ENCODE assay signal across 8 cellular contexts in genomic region chr10:87817291-87817872, GRCh38. TPM values are rescaled to one million over a fixed set of nuclear protein-coding genes. Genes with fewer than 3 reads are reported as not detected.
DNase-seq lines count a peak whose midpoint lies in the region; ATAC-seq, FAIRE-seq and TF ChIP-seq lines count a peak whose summit lies in the region.

No MANE protein-coding gene starts in this region.

- ATAC-seq in GM21528 (IDR thresholded peaks at IDR 0.05; ENCODE audit: low FRiP score, unreplicated experiment) (peak; percentile 27), GM12878 (peak; percentile 48), left lung (peak; percentile 38)

- H2AFZ ChIP-seq in GM12878 (ENCODE audit: control insufficient read depth, low read depth, low read length): peak overlapping the region; percentile 97

- TF ChIP-seq POLR2A in GM12878 (IDR thresholded peaks at IDR 0.05; ENCODE audit: low read depth, low read length): no peak

- no peak for TF ChIP-seq CTCF in GM12878 (IDR thresholded peaks at IDR 0.05 in 2 of 3, conservative IDR thresholded peaks at IDR 0.05 in 1 of 3; ENCODE audit: control insufficient read depth in 2 of 3, extremely low read depth in 1 of 3, insufficient read depth in 1 of 3, low read depth in 3 of 3, low read length in 3 of 3)
- TF ChIP-seq CTCF in left lung (IDR thresholded peaks at IDR 0.05): no peak
- TF ChIP-seq CTCF in tibial artery (IDR thresholded peaks at IDR 0.05): no peak

- FAIRE-seq in GM12878 (lab: Jason Lieb, UNC): peak; percentile 52

- H3K4me2 ChIP-seq in GM12878 (ENCODE audit: control insufficient read depth, insufficient read depth): peak overlapping the region; percentile 94

- 1% methylated on average over 19 of the region's 19 CpGs for WGBS in GM12878 (ENCODE audit: insufficient coverage, insufficient replicate concordance, low lambda C conversion rate, missing lambda C conversion rate)

- H3K4me1 ChIP-seq in GM12878 (ENCODE audit: control insufficient read depth, insufficient read depth, low read length) (peaks cover 4% of the 10 kb centered on the region; the same call in 1 of the 2 replicates), left lung (peaks cover 6 to 33% of the 10 kb centered on the region in 2 donors), tibial artery (peaks cover 0 to 29% (median 6%) of the 10 kb centered on the region in 4 donors)

- peak; percentile 25 for DNase-seq in EL
- peak; percentile 59 to 74 for DNase-seq in Kasumi-1 (lab: John Stamatoyannopoulos, UW)
- no peak for DNase-seq in GM12878 (ENCODE audit: low read depth, low spot score)
- DNase-seq in left lung: no peak
- no peak for DNase-seq in tibial artery
- no peak for DNase-seq in AG08396 (ENCODE audit: low spot score)
- no peak for DNase-seq in NCI-H1048 (lab: John Stamatoyannopoulos, UW)

- TF ChIP-seq EP300 in GM12878 (IDR thresholded peaks at IDR 0.05; ENCODE audit: borderline replicate concordance in 1 of 2, control insufficient read depth in 1 of 2, low read depth in 2 of 2, low read length in 2 of 2): no peak

- peak overlapping the region; percentile 98 for H3K9ac ChIP-seq in GM12878 (ENCODE audit: control insufficient read depth, insufficient read depth, low read length)

- H3K9me3 ChIP-seq in GM12878 (replicated peaks; ENCODE audit: control insufficient read depth, insufficient read depth, low read length): no peaks in the 10 kb centered on the region
- H3K9me3 ChIP-seq in left lung: no peaks in the 10 kb centered on the region
- no peaks in the 10 kb centered on the region for H3K9me3 ChIP-seq in tibial artery

- POLR2A ChIA-PET in GM12878 (lab: Charles Lee): interaction anchor here (0.8 to 2.3 kb wide), 4 partner anchors 11 to 575 kb away, joined by 4 to 17 read pairs (median 4); no protein-coding TSS in a partner anchor

- in situ Hi-C loops in GM12878 (cut with MboI): no loop called here

- H3K27ac ChIP-seq in GM12878 (ENCODE audit: control insufficient read depth, insufficient read depth): peak overlapping the region; percentile 98
- peak overlapping the region; percentile 77 to 84 for H3K27ac ChIP-seq in left lung
- peak overlapping the region; percentile 75 to 83 for H3K27ac ChIP-seq in tibial artery

- peaks cover 0 to 7% of the 10 kb centered on the region in 2 experiments; a peak in 1 of 4 replicates for H3K36me3 ChIP-seq in GM12878 (ENCODE audit: control insufficient read depth in 2 of 2, insufficient read depth in 2 of 2, low read length in 1 of 2)
- peaks cover 0 to 16% of the 10 kb centered on the region in 2 donors for H3K36me3 ChIP-seq in left lung
- peaks cover 0 to 3% (median 0%) of the 10 kb centered on the region in 3 donors for H3K36me3 ChIP-seq in tibial artery

- no peaks in the 10 kb centered on the region for H4K20me1 ChIP-seq in GM12878 (ENCODE audit: control insufficient read depth, insufficient read depth)

- intact Hi-C loops in GM12878 (cut with micrococcal nuclease; ENCODE audit: unreplicated experiment): no loop called here
- intact Hi-C loops in left lung (cut with DNase I): no loop called here
- intact Hi-C loops in tibial artery (cut with DNase I; ENCODE audit: low total_unique reads): no loop called here

- SMC1A ChIA-PET in GM12878 (lab: Charles Lee; ENCODE audit: uncharacterized antibody, unreplicated experiment): interaction anchor here (0.8 to 3.7 kb wide), 6 partner anchors 12 to 570 kb away, joined by 3 to 21 read pairs (median 3); no protein-coding TSS in a partner anchor

- RAD21 ChIA-PET in GM12878 (lab: Charles Lee; ENCODE audit: unreplicated experiment): interaction anchor here (1.3 to 2.8 kb wide), 5 partner anchors 11 to 569 kb away, joined by 3 to 13 read pairs (median 9); no protein-coding TSS in a partner anchor

- CTCF ChIA-PET in GM12878 (lab: Yijun Ruan, JAX): interaction anchor here (1.0 kb wide), 1 partner anchor 16 kb away, joined by 3 read pairs; no protein-coding TSS in a partner anchor

- peaks cover 60% of the 10 kb centered on the region for H3K79me2 ChIP-seq in GM12878 (ENCODE audit: control insufficient read depth, insufficient read depth, low read length)

- no TSS peak for BruUV-seq in GM12878 (replicated peaks; lab: Mats Ljungman, UMichigan)

- peak overlapping the region; percentile 94 for H3K4me3 ChIP-seq in GM12878
- H3K4me3 ChIP-seq in left lung: peak overlapping the region; percentile 54 to 66
- peak overlapping the region; percentile 64 to 76 for H3K4me3 ChIP-seq in tibial artery

- H3K27me3 ChIP-seq in GM12878 (replicated peaks in 1 of 2; ENCODE audit: control insufficient read depth in 2 of 2, insufficient read depth in 2 of 2, low read length in 1 of 2): no peaks in the 10 kb centered on the region
- no peaks in the 10 kb centered on the region for H3K27me3 ChIP-seq in left lung
- H3K27me3 ChIP-seq in tibial artery: no peaks in the 10 kb centered on the region

- TF ChIP-seq RAD21 in GM12878 (IDR thresholded peaks at IDR 0.05; ENCODE audit: insufficient read depth, low read depth, low read length): no peak

TF ChIP-seq in GM12878, 131 proteins besides CTCF, POLR2A, EP300 and RAD21 (continues in another document):
- peak; percentile 72; the same call in 1 of the 2 replicates for TF ChIP-seq PKNOX1 (IDR thresholded peaks at IDR 0.05)

RNA-seq across cellular contexts. Expression of gene ATAD1, which starts 0.6 kb away (rescaled TPM):
- total RNA-seq in GM12878 (2013; cell fraction: nucleolus; rRNA removed): 142 and 161 TPM in 2 replicates
- total RNA-seq in GM12878 (2014; rRNA removed): 30.3 and 35.9 TPM in 2 replicates
- 40.1 and 41.3 TPM in 2 replicates for total RNA-seq in GM12878 (2014; rRNA removed; fragmentation: Illumina TruSeq; extraction: Trizol)
- 37.7 and 48.9 TPM in 2 replicates for total RNA-seq in GM12878 (2021)
- polyA plus RNA-seq in GM12878 (2011; ENCODE audit: low read depth): 12.0 TPM
- 40.8 and 79.5 TPM in 2 replicates for polyA plus RNA-seq in GM12878 (2011; rRNA removed)
- 9.7 and 13.3 TPM in 2 replicates for polyA plus RNA-seq in GM12878 (2011; cell fraction: cytosol; rRNA removed)
- 16.8 and 17.1 TPM in 2 replicates for polyA plus RNA-seq in GM12878 (2011; cell fraction: nucleus; rRNA removed)
- polyA plus RNA-seq in GM12878 (2012): 17.4 and 29.0 TPM in 2 replicates
- polyA plus RNA-seq in GM12878 (2014; fragmentation: Illumina TruSeq; extraction: Trizol): 43.3 and 56.8 TPM in 2 replicates
- polyA plus RNA-seq in GM12878 (2014; fragmentation: Nextera tagmentation; extraction: Ambion mirVana): 10 to 100 TPM; 33.6 to 35.0 TPM
- 20.5 and 24.7 TPM in 2 replicates for polyA plus RNA-seq in GM12878 (2014; rRNA removed)
- 10 to 100 TPM; 58.0 to 59.3 TPM for polyA plus RNA-seq in GM12878 (2016; fragmentation: Nextera tagmentation; extraction: Ambion mirVana)
- polyA minus RNA-seq in GM12878 (2011; rRNA and poly(A)+ RNA removed): 16.3 and 27.9 TPM in 2 replicates
- 12.7 and 13.1 TPM in 2 replicates for polyA minus RNA-seq in GM12878 (2011; cell fraction: cytosol; rRNA and poly(A)+ RNA removed)
- 16.0 and 24.2 TPM in 2 replicates for polyA minus RNA-seq in GM12878 (2011; cell fraction: nucleus; rRNA and poly(A)+ RNA removed)
- 10 to 100 TPM; 49.2 to 49.7 TPM for total RNA-seq in left lung

RNA-seq across cellular contexts. Expression of gene KLLN, which starts 46.0 kb away (rescaled TPM):
- 3.1 and 3.4 TPM in 2 replicates for total RNA-seq in GM12878 (2013; cell fraction: nucleolus; rRNA removed)
- 1.4 and 1.7 TPM in 2 replicates for total RNA-seq in GM12878 (2014; rRNA removed)
- total RNA-seq in GM12878 (2014; rRNA removed; fragmentation: Illumina TruSeq; extraction: Trizol): 1.5 TPM in 2 replicates
- total RNA-seq in GM12878 (2021): 1.9 and 2.0 TPM in 2 replicates
- 0.62 TPM for polyA plus RNA-seq in GM12878 (2011; ENCODE audit: low read depth)
- polyA plus RNA-seq in GM12878 (2011; rRNA removed): 0.86 and 0.87 TPM in 2 replicates
- polyA plus RNA-seq in GM12878 (2011; cell fraction: cytosol; rRNA removed): 0.91 and 1.0 TPM in 2 replicates
- polyA plus RNA-seq in GM12878 (2011; cell fraction: nucleus; rRNA removed): 1.3 and 1.7 TPM in 2 replicates
- 0.99 and 1.5 TPM in 2 replicates for polyA plus RNA-seq in GM12878 (2012)
- 1.7 and 2.1 TPM in 2 replicates for polyA plus RNA-seq in GM12878 (2014; fragmentation: Illumina TruSeq; extraction: Trizol)
- polyA plus RNA-seq in GM12878 (2014; fragmentation: Nextera tagmentation; extraction: Ambion mirVana): 1 to 10 TPM; 2.0 to 2.1 TPM
- 1.1 TPM in 2 replicates for polyA plus RNA-seq in GM12878 (2014; rRNA removed)
- 1 to 10 TPM; 1.8 to 2.2 TPM for polyA plus RNA-seq in GM12878 (2016; fragmentation: Nextera tagmentation; extraction: Ambion mirVana)
- 2.0 and 2.2 TPM in 2 replicates for polyA minus RNA-seq in GM12878 (2011; rRNA and poly(A)+ RNA removed)
- polyA minus RNA-seq in GM12878 (2011; cell fraction: cytosol; rRNA and poly(A)+ RNA removed): 0.94 and 1.3 TPM in 2 replicates
- polyA minus RNA-seq in GM12878 (2011; cell fraction: nucleus; rRNA and poly(A)+ RNA removed): 3.6 and 5.4 TPM in 2 replicates
- total RNA-seq in left lung: under 1 TPM; 0.58 to 0.65 TPM

RNA-seq across cellular contexts. Expression of gene PTEN, which starts 46.0 kb away (rescaled TPM):
- total RNA-seq in GM12878 (2013; cell fraction: nucleolus; rRNA removed): 856 and 868 TPM in 2 replicates
- total RNA-seq in GM12878 (2014; rRNA removed) (83.1 and 113 TPM in 2 replicates), GM12878 (2014; rRNA removed; fragmentation: Illumina TruSeq; extraction: Trizol) (175 and 183 TPM in 2 replicates), GM12878 (2021) (87.5 and 94.9 TPM in 2 replicates), left lung (100 to 1,000 TPM in 1 of 2 donors, 10 to 100 TPM in 1; 97.1 to 118 TPM)
- 24.4 TPM for polyA plus RNA-seq in GM12878 (2011; ENCODE audit: low read depth)
- polyA plus RNA-seq in GM12878 (2011; rRNA removed) (94.3 and 180 TPM in 2 replicates), GM12878 (2014; fragmentation: Illumina TruSeq; extraction: Trizol) (53.0 and 67.7 TPM in 2 replicates), GM12878 (2014; fragmentation: Nextera tagmentation; extraction: Ambion mirVana) (10 to 100 TPM; 26.1 to 59.5 TPM), GM12878 (2014; rRNA removed) (35.0 and 45.0 TPM in 2 replicates), GM12878 (2016; fragmentation: Nextera tagmentation; extraction: Ambion mirVana) (10 to 100 TPM; 49.5 to 56.8 TPM)
- 19.9 and 22.4 TPM in 2 replicates for polyA plus RNA-seq in GM12878 (2011; cell fraction: cytosol; rRNA removed)
- polyA plus RNA-seq in GM12878 (2011; cell fraction: nucleus; rRNA removed): 52.2 and 61.7 TPM in 2 replicates
- 100 and 102 TPM in 2 replicates for polyA plus RNA-seq in GM12878 (2012)
- polyA minus RNA-seq in GM12878 (2011; rRNA and poly(A)+ RNA removed): 143 and 199 TPM in 2 replicates
- polyA minus RNA-seq in GM12878 (2011; cell fraction: cytosol; rRNA and poly(A)+ RNA removed): 54.9 and 66.1 TPM in 2 replicates
- 165 and 285 TPM in 2 replicates for polyA minus RNA-seq in GM12878 (2011; cell fraction: nucleus; rRNA and poly(A)+ RNA removed)

Comparison
In these comparisons a context has a peak if more than half of its experiments do, and no peak if none do; other contexts are left out.
1. DNase-seq: peak in EL (single experiment) and Kasumi-1 (2 of 2); none in GM12878 (single experiment), left lung (0 of 2), tibial artery (0 of 2), AG08396 (single experiment) and NCI-H1048 (single experiment).
2. Peak in every context shown above with its lines, with median percentiles within 50 percentile points of each other: ATAC-seq, H3K27ac ChIP-seq and H3K4me3 ChIP-seq.